ENCODE assay signal across 8 cellular contexts in the genomic region with DNA sequence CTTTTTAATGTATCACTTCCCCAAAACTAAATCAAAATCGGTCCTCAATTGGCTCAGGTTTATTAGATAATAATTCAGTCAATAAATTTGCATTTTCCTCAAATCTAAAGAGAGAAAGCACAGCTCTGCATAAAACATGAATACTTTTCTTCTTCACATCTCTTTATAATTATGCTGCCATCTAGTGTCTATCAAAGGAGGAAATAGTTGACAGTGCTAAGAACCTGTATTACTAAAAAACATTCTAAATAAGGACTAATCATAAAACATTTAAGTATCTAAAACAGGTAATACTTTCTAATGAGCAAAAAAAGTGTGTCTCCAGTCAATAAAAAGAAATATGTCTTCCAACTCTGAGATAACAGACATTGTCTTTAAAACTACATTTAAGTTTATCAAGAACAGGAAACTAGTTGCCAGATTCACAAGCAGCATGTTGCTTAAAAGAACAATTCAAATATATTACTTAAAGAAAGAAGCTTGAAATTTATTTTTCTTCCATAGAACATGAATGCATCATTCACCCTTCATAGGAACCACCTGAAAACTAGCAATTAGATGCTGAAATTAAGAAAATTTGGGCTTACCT. TPM values are rescaled to one million over a fixed set of nuclear protein-coding genes. Genes with fewer than 3 reads are reported as not detected.
DNase-seq lines count a peak whose midpoint lies in the region; ATAC-seq and TF ChIP-seq lines count a peak whose summit lies in the region.

No MANE protein-coding gene starts in this region.

- H3K9ac ChIP-seq in OCI-LY3 (ENCODE audit: low read length) = no peak overlapping the region

- H3K4me3 ChIP-seq in OCI-LY3 (ENCODE audit: low read length) = no peak overlapping the region
- H3K4me3 ChIP-seq in epithelial cell of proximal tubule (ENCODE audit: low read depth, low read length) = no peak overlapping the region
- H3K4me3 ChIP-seq in psoas muscle = no peak overlapping the region

- H3K9me3 ChIP-seq in OCI-LY3 (ENCODE audit: insufficient read depth, low read length) (no peaks in the 10 kb centered on the region), psoas muscle (no peaks in the 10 kb centered on the region)

- whole genome bisulfite sequencing in psoas muscle, 3 donors = 34 to 65% (median 42%) methylated on average over 1 of the region's 1 CpG

- H3K4me2 ChIP-seq in OCI-LY3 (ENCODE audit: low read length) = no peak overlapping the region

- H3K4me3 Mint-ChIP-seq in activated CD8-positive, alpha-beta T cell treated with anti-CD3 and anti-CD28 coated beads for 36 hours = no peak overlapping the region
- no peak overlapping the region for H3K4me3 Mint-ChIP-seq in activated CD8-positive, alpha-beta T cell treated with anti-CD3 and anti-CD28 coated beads, Interleukin-2, amount 10 ng/mL, durations not matched to agents 7 days and 5 days
- H3K4me3 Mint-ChIP-seq in activated T-cell treated with anti-CD3 and anti-CD28 coated beads, Interleukin-2, amount 50 U/mL, for 24 hours = no peak overlapping the region

- TF ChIP-seq CTCF in activated CD8-positive, alpha-beta T cell treated with anti-CD3 and anti-CD28 coated beads for 36 hours (IDR thresholded peaks at IDR 0.05) = peak; percentile 60
- TF ChIP-seq CTCF in OCI-LY3 (IDR thresholded peaks at IDR 0.05; ENCODE audit: low read depth, low read length) (peak; percentile 79), epithelial cell of proximal tubule (conservative IDR thresholded peaks at IDR 0.05; ENCODE audit: low read depth, low read length) (peak; percentile 52), psoas muscle (IDR thresholded peaks at IDR 0.05) (peak; percentile 64)

- H2AFZ ChIP-seq in OCI-LY3 (ENCODE audit: low read depth, low read length) = no peak overlapping the region

- POLR2A ChIA-PET in activated CD8-positive, alpha-beta T cell treated with anti-CD3 and anti-CD28 coated beads for 36 hours (lab: Charles Lee) = no interaction called here
- POLR2A ChIA-PET in activated CD8-positive, alpha-beta T cell treated with anti-CD3 and anti-CD28 coated beads, Interleukin-2, amount 10 ng/mL, durations not matched to agents 7 days and 5 days (lab: Charles Lee) = no interaction called here

- H3K79me2 ChIP-seq in OCI-LY3 (ENCODE audit: low read length) = no peaks in the 10 kb centered on the region

- H3K4me1 Mint-ChIP-seq in activated CD8-positive, alpha-beta T cell treated with anti-CD3 and anti-CD28 coated beads for 36 hours (ENCODE audit: low read depth) = no peaks in the 10 kb centered on the region
- H3K4me1 Mint-ChIP-seq in activated CD8-positive, alpha-beta T cell treated with anti-CD3 and anti-CD28 coated beads, Interleukin-2, amount 10 ng/mL, durations not matched to agents 7 days and 5 days (ENCODE audit: low read depth) = no peaks in the 10 kb centered on the region
- H3K4me1 Mint-ChIP-seq in activated T-cell treated with anti-CD3 and anti-CD28 coated beads, Interleukin-2, amount 50 U/mL, for 24 hours (ENCODE audit: low read depth) = no peaks in the 10 kb centered on the region

- CTCF ChIA-PET in activated CD8-positive, alpha-beta T cell treated with anti-CD3 and anti-CD28 coated beads for 36 hours (lab: Charles Lee) = interaction anchor here (0.7 to 3.1 kb wide), 8 partner anchors 9 to 262 kb away, joined by 3 to 21 read pairs (median 4); a partner anchor contains a TSS
- CTCF ChIA-PET in activated CD8-positive, alpha-beta T cell treated with anti-CD3 and anti-CD28 coated beads, Interleukin-2, amount 10 ng/mL, durations not matched to agents 7 days and 5 days (lab: Charles Lee) = interaction anchor here (0.7 to 3.1 kb wide), 7 partner anchors 9 to 175 kb away, joined by 3 to 13 read pairs (median 4); no protein-coding TSS in a partner anchor

- no peak for DNase-seq in activated CD8-positive, alpha-beta T cell treated with anti-CD3 and anti-CD28 coated beads for 36 hours
- DNase-seq in activated CD8-positive, alpha-beta T cell treated with anti-CD3 and anti-CD28 coated beads, Interleukin-2, amount 10 ng/mL, durations not matched to agents 7 days and 5 days = no peak
- no peak for DNase-seq in epithelial cell of proximal tubule (ENCODE audit: low read depth)
- DNase-seq in psoas muscle = no peak
- no peak for DNase-seq in NCI-H128 (lab: John Stamatoyannopoulos, UW; ENCODE audit: unreplicated experiment)
- DNase-seq in activated T-cell treated with anti-CD3 and anti-CD28 coated beads, Interleukin-2, amount 50 U/mL, for 24 hours = no peak
- DNase-seq in HPDE6-E6E7 (ENCODE audit: extremely low spot score) = no peak

- no peaks in the 10 kb centered on the region for H3K9me3 Mint-ChIP-seq in activated CD8-positive, alpha-beta T cell treated with anti-CD3 and anti-CD28 coated beads for 36 hours
- no peaks in the 10 kb centered on the region for H3K9me3 Mint-ChIP-seq in activated CD8-positive, alpha-beta T cell treated with anti-CD3 and anti-CD28 coated beads, Interleukin-2, amount 10 ng/mL, durations not matched to agents 7 days and 5 days (ENCODE audit: insufficient read depth)
- H3K9me3 Mint-ChIP-seq in activated T-cell treated with anti-CD3 and anti-CD28 coated beads, Interleukin-2, amount 50 U/mL, for 24 hours = no peaks in the 10 kb centered on the region

- no peak for ATAC-seq in activated CD8-positive, alpha-beta T cell treated with anti-CD3 and anti-CD28 coated beads for 36 hours
- no peak for ATAC-seq in activated CD8-positive, alpha-beta T cell treated with anti-CD3 and anti-CD28 coated beads, Interleukin-2, amount 10 ng/mL, durations not matched to agents 7 days and 5 days
- ATAC-seq in psoas muscle = peak; percentile 54 to 81 (median 66)

- no peak overlapping the region for H3K27ac Mint-ChIP-seq in activated CD8-positive, alpha-beta T cell treated with anti-CD3 and anti-CD28 coated beads for 36 hours
- no peak overlapping the region for H3K27ac Mint-ChIP-seq in activated CD8-positive, alpha-beta T cell treated with anti-CD3 and anti-CD28 coated beads, Interleukin-2, amount 10 ng/mL, durations not matched to agents 7 days and 5 days
- H3K27ac Mint-ChIP-seq in activated T-cell treated with anti-CD3 and anti-CD28 coated beads, Interleukin-2, amount 50 U/mL, for 24 hours = no peak overlapping the region

- H3K27me3 Mint-ChIP-seq in activated CD8-positive, alpha-beta T cell treated with anti-CD3 and anti-CD28 coated beads for 36 hours = peaks cover 1% of the 10 kb centered on the region
- peaks cover 3% of the 10 kb centered on the region for H3K27me3 Mint-ChIP-seq in activated CD8-positive, alpha-beta T cell treated with anti-CD3 and anti-CD28 coated beads, Interleukin-2, amount 10 ng/mL, durations not matched to agents 7 days and 5 days (ENCODE audit: low read depth)
- no peaks in the 10 kb centered on the region for H3K27me3 Mint-ChIP-seq in activated T-cell treated with anti-CD3 and anti-CD28 coated beads, Interleukin-2, amount 50 U/mL, for 24 hours

- H3K4me1 ChIP-seq in OCI-LY3 (ENCODE audit: low read length) (peaks cover 21% of the 10 kb centered on the region), psoas muscle (peaks cover 27% of the 10 kb centered on the region)

- H3K27ac ChIP-seq in OCI-LY3 (ENCODE audit: low read length) (no peak overlapping the region), psoas muscle (no peak overlapping the region)

- no peaks in the 10 kb centered on the region for H3K36me3 Mint-ChIP-seq in activated CD8-positive, alpha-beta T cell treated with anti-CD3 and anti-CD28 coated beads for 36 hours (ENCODE audit: low read depth)
- H3K36me3 Mint-ChIP-seq in activated CD8-positive, alpha-beta T cell treated with anti-CD3 and anti-CD28 coated beads, Interleukin-2, amount 10 ng/mL, durations not matched to agents 7 days and 5 days (ENCODE audit: low read depth) = no peaks in the 10 kb centered on the region
- H3K36me3 Mint-ChIP-seq in activated T-cell treated with anti-CD3 and anti-CD28 coated beads, Interleukin-2, amount 50 U/mL, for 24 hours (ENCODE audit: low read depth) = no peaks in the 10 kb centered on the region

- no peaks in the 10 kb centered on the region for H4K20me1 ChIP-seq in OCI-LY3 (ENCODE audit: insufficient read depth, low read length)

- H3K27me3 ChIP-seq in OCI-LY3 (ENCODE audit: low read depth, low read length) (no peaks in the 10 kb centered on the region; the same call in 1 of the 2 replicates), psoas muscle (ENCODE audit: insufficient read depth in 3 of 3, low read length in 2 of 3) (no peaks in the 10 kb centered on the region)

- intact Hi-C loops in activated CD8-positive, alpha-beta T cell treated with anti-CD3 and anti-CD28 coated beads for 36 hours (cut with micrococcal nuclease) = loop anchor here (5.0 kb wide), 1 partner anchor 62 kb away; no protein-coding TSS in a partner anchor
- intact Hi-C loops in psoas muscle (cut with DNase I) = loop anchor here in 1 of 2 donors (5.0 kb wide), 1 partner anchor 57 kb away; a partner anchor contains a TSS

- H3K36me3 ChIP-seq in OCI-LY3 (replicated peaks; ENCODE audit: low read depth, low read length) (no peaks in the 10 kb centered on the region), psoas muscle (ENCODE audit: insufficient read depth in 1 of 2, low read depth in 1 of 2) (peaks cover 0 to 13% of the 10 kb centered on the region in 2 donors)

RNA-seq across cellular contexts. Expression of a gene that starts 56.5 kb away (rescaled TPM):
- total RNA-seq in activated CD8-positive, alpha-beta T cell treated with anti-CD3 and anti-CD28 coated beads for 36 hours = 1 to 10 TPM; 1.3 to 1.7 TPM
- total RNA-seq in activated CD8-positive, alpha-beta T cell treated with anti-CD3 and anti-CD28 coated beads, Interleukin-2, amount 10 ng/mL, durations not matched to agents 7 days and 5 days = under 1 TPM; 0.76 to 0.79 TPM
- total RNA-seq in epithelial cell of proximal tubule (75.8 and 97.7 TPM in 2 replicates), psoas muscle (100 to 1,000 TPM; 109 to 341 (median 305) TPM)
- polyA plus RNA-seq in psoas muscle = 10 to 100 TPM; 58.3 to 66.9 (median 63.5) TPM

Comparison
In these comparisons a context has a peak if more than half of its experiments do, and no peak if none do; other contexts are left out.
1. ATAC-seq: peak in psoas muscle (4 of 4); none in activated CD8-positive, alpha-beta T cell treated with anti-CD3 and anti-CD28 coated beads for 36 hours (single experiment) and activated CD8-positive, alpha-beta T cell treated with anti-CD3 and anti-CD28 coated beads, Interleukin-2, amount 10 ng/mL, durations not matched to agents 7 days and 5 days (single experiment).
2. RNA of a gene that starts 56.5 kb away (total RNA-seq): 109 to 341 TPM in psoas muscle and 75.8 to 97.7 TPM in epithelial cell of proximal tubule; 1.3 to 1.7 TPM in activated CD8-positive, alpha-beta T cell treated with anti-CD3 and anti-CD28 coated beads for 36 hours and 0.76 to 0.79 TPM in activated CD8-positive, alpha-beta T cell treated with anti-CD3 and anti-CD28 coated beads, Interleukin-2, amount 10 ng/mL, durations not matched to agents 7 days and 5 days; every median in the first group is over 10 times any median in the second.
3. Peak in every context shown above with its lines, with median percentiles within 50 percentile points of each other: CTCF ChIP-seq.